Comparison of ENCODE assay signal across 7 cellular contexts in the genomic region with DNA sequence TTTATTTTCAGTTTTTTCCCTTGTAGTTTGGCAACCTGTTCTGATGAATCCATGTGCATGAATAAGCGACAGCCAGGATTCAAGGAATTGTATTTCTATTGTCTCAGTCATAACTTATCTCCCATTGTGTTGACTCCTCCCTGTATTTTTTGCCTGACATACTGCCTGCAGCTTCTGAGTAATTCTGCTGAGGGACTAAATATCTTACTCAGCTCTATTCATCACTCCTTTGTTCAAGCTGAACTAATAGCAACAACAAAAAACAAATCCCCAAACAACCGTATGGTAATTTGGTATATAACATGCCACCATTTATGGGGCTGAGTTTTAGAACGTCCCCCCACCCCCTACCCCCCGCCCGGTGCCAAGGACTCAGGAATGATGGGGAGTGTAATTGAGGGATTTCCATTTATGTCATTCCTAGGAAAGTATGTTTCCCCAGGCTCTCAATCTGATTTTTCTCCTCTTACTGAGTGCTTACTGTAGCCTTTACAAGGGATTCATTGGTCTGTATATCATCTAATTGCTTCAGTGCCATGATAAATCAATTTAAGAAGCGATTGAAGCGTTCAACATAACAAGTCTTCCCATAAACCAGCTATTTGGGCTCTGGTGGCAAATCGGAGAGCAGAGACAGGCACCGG. TPM values are rescaled to one million over a fixed set of nuclear protein-coding genes. Genes with fewer than 3 reads are reported as not detected.
A peak's percentile ranks its signal among the peaks of the same experiment; 100 is the strongest.
DNase-seq lines count a peak whose midpoint lies in the region; ATAC-seq and TF ChIP-seq lines count a peak whose summit lies in the region.

No MANE protein-coding gene starts in this region.

- no peak overlapping the region for H2BK12ac ChIP-seq in H9 (ENCODE audit: insufficient read length, low read depth, low read length)

- no peak overlapping the region for H2BK120ac ChIP-seq in H9 (ENCODE audit: low read depth, low read length, poor library complexity, severe bottlenecking)

- H3K56ac ChIP-seq in H9 (ENCODE audit: insufficient read length, low read depth, low read length), result no peak overlapping the region

- H3K79me2 ChIP-seq in H9 (ENCODE audit: insufficient read depth, low read length), result no peaks in the 10 kb centered on the region

- H3K23me2 ChIP-seq in H9 (ENCODE audit: insufficient read length, low read depth, low read length, poor library complexity, severe bottlenecking), result no peaks in the 10 kb centered on the region

- H3K27ac Mint-ChIP-seq in H9, result peak overlapping the region in 1 of 3 experiments; percentile 93; a peak in 1 of 7 replicates

- no peak for DNase-seq in H9
- DNase-seq in fibroblast of pulmonary artery (ENCODE audit: low read depth), result peak; percentile 80
- no peak for DNase-seq in retinal pigment epithelial cell (ENCODE audit: low read depth)
- DNase-seq in MV-4-11 (lab: John Stamatoyannopoulos, UW), result no peak
- DNase-seq in hippocampal formation (lab: John Stamatoyannopoulos, UW), result no peak
- no peak for DNase-seq in NCI-H774 (lab: John Stamatoyannopoulos, UW)

- H2BK20ac ChIP-seq in H9 (ENCODE audit: low read depth, low read length, poor library complexity, severe bottlenecking), result no peak overlapping the region

- H3K27ac ChIP-seq in H9 (ENCODE audit: insufficient read length, low read depth, low read length), result no peak overlapping the region

- peak overlapping the region; percentile 57 for H2AFZ ChIP-seq in H9 (ENCODE audit: low read length)

- no peak overlapping the region for H2BK15ac ChIP-seq in H9 (ENCODE audit: low read depth, low read length)

- H4K8ac ChIP-seq in H9 (replicated peaks; ENCODE audit: insufficient read length, low read depth, low read length), result no peak overlapping the region

- H3K27me3 ChIP-seq in H9 (ENCODE audit: insufficient read depth, low read length), result no peaks in the 10 kb centered on the region

- 0 out of 2 replicates have a peak, but pooled peaks cover 2% of the 10 kb centered on the region for H3K27me3 Mint-ChIP-seq in H9 (ENCODE audit: low read depth)

- no peak overlapping the region for H3T11ph ChIP-seq in H9 (ENCODE audit: low read length)

- no peaks in the 10 kb centered on the region for H3K9me3 ChIP-seq in H9 (ENCODE audit: control insufficient read depth, low read depth, low read length)

- no peak overlapping the region for H2AK5ac ChIP-seq in H9 (ENCODE audit: insufficient read length, low read length)

- H4K20me1 ChIP-seq in H9 (ENCODE audit: control insufficient read depth, insufficient read depth, insufficient read length), result no peaks in the 10 kb centered on the region

- no peaks in the 10 kb centered on the region for H3K4me1 ChIP-seq in H9 (ENCODE audit: insufficient read depth, low read length)

- ATAC-seq in SK-N-SH treated with all-trans-retinoic acid at 6 μM for 48 hours, result peak; percentile 64

- peaks cover 0 to 3% of the 10 kb centered on the region in 2 experiments; a peak in 1 of 5 replicates for H3K9me3 Mint-ChIP-seq in H9

- no peak overlapping the region for H3K18ac ChIP-seq in H9 (ENCODE audit: insufficient read length, low read depth, low read length)

- no peak overlapping the region for H4K91ac ChIP-seq in H9 (ENCODE audit: insufficient read length, low read depth, low read length)

- H3K4me3 ChIP-seq in fibroblast of pulmonary artery (replicated peaks; ENCODE audit: low read depth, low read length) (peak overlapping the region; percentile 64), retinal pigment epithelial cell (ENCODE audit: low read length) (peak overlapping the region; percentile 70)

- peak overlapping the region; percentile 85 to 95 for H3K4me3 Mint-ChIP-seq in H9

- TF ChIP-seq CTCF in H9 (conservative IDR thresholded peaks at IDR 0.05) (no peak), fibroblast of pulmonary artery (IDR thresholded peaks at IDR 0.05; ENCODE audit: low read length, missing control alignments) (no peak), retinal pigment epithelial cell (conservative IDR thresholded peaks at IDR 0.05; ENCODE audit: low read depth, low read length) (no peak)

- H3K23ac ChIP-seq in H9 (ENCODE audit: insufficient read length, low read depth, low read length), result no peak overlapping the region

- H3K14ac ChIP-seq in H9 (ENCODE audit: insufficient read depth, low read length), result no peak overlapping the region

- no peak overlapping the region for H2BK5ac ChIP-seq in H9 (ENCODE audit: insufficient read length, low read length)

- no peak overlapping the region for H3K9ac ChIP-seq in H9 (ENCODE audit: extremely low read depth, insufficient read length, low read length)

- H3K4me2 ChIP-seq in H9 (ENCODE audit: insufficient read depth, insufficient read length, low read length), result peak overlapping the region; percentile 59

- no peaks in the 10 kb centered on the region for H3K79me1 ChIP-seq in H9 (ENCODE audit: insufficient read depth, low read depth, low read length, poor library complexity, severe bottlenecking)

- H4K5ac ChIP-seq in H9 (ENCODE audit: insufficient read length, low read depth, low read length), result no peak overlapping the region

- no CpG with 5 or more reads among the region's 9 CpGs for WGBS in H9 (ENCODE audit: extremely low coverage, insufficient read length, low lambda C conversion rate)

- H3K36me3 Mint-ChIP-seq in H9 (ENCODE audit: insufficient read depth in 1 of 3, low read depth in 3 of 3), result no peaks in the 10 kb centered on the region; a peak in 1 of 7 replicates

- H3K4me1 Mint-ChIP-seq in H9, result peaks cover 8 to 13% of the 10 kb centered on the region in 2 experiments

- H3K4ac ChIP-seq in H9 (ENCODE audit: low read depth, low read length), result no peak overlapping the region

TF ChIP-seq in SK-N-SH treated with all-trans-retinoic acid at 6 μM for 48 hours, 23 proteins besides CTCF, POLR2A, EP300 and RAD21:
- no peak for TF ChIP-seq OSR1 (CRISPR knock-in tag; IDR thresholded peaks at IDR 0.05)
- TF ChIP-seq GLIS3 (CRISPR knock-in tag; IDR thresholded peaks at IDR 0.05), result no peak
- no peak for TF ChIP-seq ZFP30 (CRISPR knock-in tag; IDR thresholded peaks at IDR 0.05)
- TF ChIP-seq TOX (CRISPR knock-in tag; IDR thresholded peaks at IDR 0.05; ENCODE audit: borderline replicate concordance), result no peak
- TF ChIP-seq, protein P1, sequence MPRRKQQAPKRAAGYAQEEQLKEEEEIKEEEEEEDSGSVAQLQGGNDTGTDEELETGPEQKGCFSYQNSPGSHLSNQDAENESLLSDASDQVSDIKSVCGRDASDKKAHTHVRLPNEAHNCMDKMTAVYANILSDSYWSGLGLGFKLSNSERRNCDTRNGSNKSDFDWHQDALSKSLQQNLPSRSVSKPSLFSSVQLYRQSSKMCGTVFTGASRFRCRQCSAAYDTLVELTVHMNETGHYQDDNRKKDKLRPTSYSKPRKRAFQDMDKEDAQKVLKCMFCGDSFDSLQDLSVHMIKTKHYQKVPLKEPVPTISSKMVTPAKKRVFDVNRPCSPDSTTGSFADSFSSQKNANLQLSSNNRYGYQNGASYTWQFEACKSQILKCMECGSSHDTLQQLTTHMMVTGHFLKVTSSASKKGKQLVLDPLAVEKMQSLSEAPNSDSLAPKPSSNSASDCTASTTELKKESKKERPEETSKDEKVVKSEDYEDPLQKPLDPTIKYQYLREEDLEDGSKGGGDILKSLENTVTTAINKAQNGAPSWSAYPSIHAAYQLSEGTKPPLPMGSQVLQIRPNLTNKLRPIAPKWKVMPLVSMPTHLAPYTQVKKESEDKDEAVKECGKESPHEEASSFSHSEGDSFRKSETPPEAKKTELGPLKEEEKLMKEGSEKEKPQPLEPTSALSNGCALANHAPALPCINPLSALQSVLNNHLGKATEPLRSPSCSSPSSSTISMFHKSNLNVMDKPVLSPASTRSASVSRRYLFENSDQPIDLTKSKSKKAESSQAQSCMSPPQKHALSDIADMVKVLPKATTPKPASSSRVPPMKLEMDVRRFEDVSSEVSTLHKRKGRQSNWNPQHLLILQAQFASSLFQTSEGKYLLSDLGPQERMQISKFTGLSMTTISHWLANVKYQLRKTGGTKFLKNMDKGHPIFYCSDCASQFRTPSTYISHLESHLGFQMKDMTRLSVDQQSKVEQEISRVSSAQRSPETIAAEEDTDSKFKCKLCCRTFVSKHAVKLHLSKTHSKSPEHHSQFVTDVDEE (CRISPR knock-in tag; IDR thresholded peaks at IDR 0.05), result no peak
- no peak for TF ChIP-seq PPARA (CRISPR knock-in tag; IDR thresholded peaks at IDR 0.05; ENCODE audit: borderline replicate concordance)
- no peak for TF ChIP-seq ESRRG (CRISPR knock-in tag; IDR thresholded peaks at IDR 0.05)
- TF ChIP-seq ZNF70 (CRISPR knock-in tag; IDR thresholded peaks at IDR 0.05), result no peak
- no peak for TF ChIP-seq SNAI2 (CRISPR knock-in tag; IDR thresholded peaks at IDR 0.05)
- TF ChIP-seq ISL1 (CRISPR knock-in tag; IDR thresholded peaks at IDR 0.05), result no peak
- TF ChIP-seq BACH2 (CRISPR knock-in tag; IDR thresholded peaks at IDR 0.05; ENCODE audit: borderline replicate concordance), result no peak
- TF ChIP-seq, protein P2, sequence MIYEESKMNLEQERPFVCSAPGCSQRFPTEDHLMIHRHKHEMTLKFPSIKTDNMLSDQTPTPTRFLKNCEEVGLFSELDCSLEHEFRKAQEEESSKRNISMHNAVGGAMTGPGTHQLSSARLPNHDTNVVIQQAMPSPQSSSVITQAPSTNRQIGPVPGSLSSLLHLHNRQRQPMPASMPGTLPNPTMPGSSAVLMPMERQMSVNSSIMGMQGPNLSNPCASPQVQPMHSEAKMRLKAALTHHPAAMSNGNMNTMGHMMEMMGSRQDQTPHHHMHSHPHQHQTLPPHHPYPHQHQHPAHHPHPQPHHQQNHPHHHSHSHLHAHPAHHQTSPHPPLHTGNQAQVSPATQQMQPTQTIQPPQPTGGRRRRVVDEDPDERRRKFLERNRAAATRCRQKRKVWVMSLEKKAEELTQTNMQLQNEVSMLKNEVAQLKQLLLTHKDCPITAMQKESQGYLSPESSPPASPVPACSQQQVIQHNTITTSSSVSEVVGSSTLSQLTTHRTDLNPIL (CRISPR knock-in tag; IDR thresholded peaks at IDR 0.05; ENCODE audit: low read depth), result no peak
- no peak for TF ChIP-seq ZC3H10 (CRISPR knock-in tag; IDR thresholded peaks at IDR 0.05)
- TF ChIP-seq, protein P3, sequence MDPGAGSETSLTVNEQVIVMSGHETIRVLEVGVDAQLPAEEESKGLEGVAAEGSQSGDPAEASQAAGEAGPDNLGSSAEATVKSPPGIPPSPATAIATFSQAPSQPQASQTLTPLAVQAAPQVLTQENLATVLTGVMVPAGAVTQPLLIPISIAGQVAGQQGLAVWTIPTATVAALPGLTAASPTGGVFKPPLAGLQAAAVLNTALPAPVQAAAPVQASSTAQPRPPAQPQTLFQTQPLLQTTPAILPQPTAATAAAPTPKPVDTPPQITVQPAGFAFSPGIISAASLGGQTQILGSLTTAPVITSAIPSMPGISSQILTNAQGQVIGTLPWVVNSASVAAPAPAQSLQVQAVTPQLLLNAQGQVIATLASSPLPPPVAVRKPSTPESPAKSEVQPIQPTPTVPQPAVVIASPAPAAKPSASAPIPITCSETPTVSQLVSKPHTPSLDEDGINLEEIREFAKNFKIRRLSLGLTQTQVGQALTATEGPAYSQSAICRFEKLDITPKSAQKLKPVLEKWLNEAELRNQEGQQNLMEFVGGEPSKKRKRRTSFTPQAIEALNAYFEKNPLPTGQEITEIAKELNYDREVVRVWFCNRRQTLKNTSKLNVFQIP (CRISPR knock-in tag; IDR thresholded peaks at IDR 0.05; ENCODE audit: borderline replicate concordance, low read depth), result no peak
TF ChIP-seq in SK-N-SH treated with all-trans-retinoic acid at 6 μM for 48 hours: peak in this region for 0.

RNA-seq across cellular contexts. Expression of a gene that starts 40.9 kb away (rescaled TPM):
- total RNA-seq in H9 (2021), result 269 and 326 TPM in 2 replicates

RNA-seq across cellular contexts. Expression of a gene that starts 55.6 kb away (rescaled TPM):
- 7.3 and 8.1 TPM in 2 replicates for total RNA-seq in H9 (2021)
